In the genomic region with DNA sequence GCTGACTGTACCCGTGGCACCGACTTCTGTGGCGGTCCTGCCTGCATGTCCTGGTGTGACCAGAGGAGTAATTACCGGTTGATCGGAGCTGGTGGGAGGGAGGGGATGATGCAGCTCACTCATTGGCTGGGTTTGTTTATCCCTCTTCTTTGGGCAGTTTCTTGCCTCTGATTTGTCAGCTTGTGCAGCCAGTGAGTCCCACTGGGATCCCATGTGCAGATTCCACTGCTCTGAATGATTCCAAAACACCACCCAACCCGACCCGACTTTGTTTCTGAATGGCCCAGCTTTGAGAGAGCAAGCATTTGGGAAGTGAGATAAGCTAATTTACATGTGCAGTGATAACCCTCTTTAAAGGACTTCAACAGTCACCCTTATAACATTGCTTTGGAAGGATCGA, we compare ENCODE assay signal across 1 cellular context.
TF ChIP-seq lines count a peak whose summit lies in the region.

No MANE protein-coding gene starts in this region.

TF ChIP-seq in WTC11, 78 proteins besides CTCF, POLR2A, EP300 and RAD21 (continued from another document):
- TF ChIP-seq, protein P1, sequence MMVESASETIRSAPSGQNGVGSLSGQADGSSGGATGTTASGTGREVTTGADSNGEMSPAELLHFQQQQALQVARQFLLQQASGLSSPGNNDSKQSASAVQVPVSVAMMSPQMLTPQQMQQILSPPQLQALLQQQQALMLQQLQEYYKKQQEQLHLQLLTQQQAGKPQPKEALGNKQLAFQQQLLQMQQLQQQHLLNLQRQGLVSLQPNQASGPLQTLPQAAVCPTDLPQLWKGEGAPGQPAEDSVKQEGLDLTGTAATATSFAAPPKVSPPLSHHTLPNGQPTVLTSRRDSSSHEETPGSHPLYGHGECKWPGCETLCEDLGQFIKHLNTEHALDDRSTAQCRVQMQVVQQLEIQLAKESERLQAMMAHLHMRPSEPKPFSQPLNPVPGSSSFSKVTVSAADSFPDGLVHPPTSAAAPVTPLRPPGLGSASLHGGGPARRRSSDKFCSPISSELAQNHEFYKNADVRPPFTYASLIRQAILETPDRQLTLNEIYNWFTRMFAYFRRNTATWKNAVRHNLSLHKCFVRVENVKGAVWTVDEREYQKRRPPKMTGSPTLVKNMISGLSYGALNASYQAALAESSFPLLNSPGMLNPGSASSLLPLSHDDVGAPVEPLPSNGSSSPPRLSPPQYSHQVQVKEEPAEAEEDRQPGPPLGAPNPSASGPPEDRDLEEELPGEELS (CRISPR knock-in tag; IDR thresholded peaks at IDR 0.05): peak; percentile 74; the same call in 1 of the 2 replicates
